In the genomic region with DNA sequence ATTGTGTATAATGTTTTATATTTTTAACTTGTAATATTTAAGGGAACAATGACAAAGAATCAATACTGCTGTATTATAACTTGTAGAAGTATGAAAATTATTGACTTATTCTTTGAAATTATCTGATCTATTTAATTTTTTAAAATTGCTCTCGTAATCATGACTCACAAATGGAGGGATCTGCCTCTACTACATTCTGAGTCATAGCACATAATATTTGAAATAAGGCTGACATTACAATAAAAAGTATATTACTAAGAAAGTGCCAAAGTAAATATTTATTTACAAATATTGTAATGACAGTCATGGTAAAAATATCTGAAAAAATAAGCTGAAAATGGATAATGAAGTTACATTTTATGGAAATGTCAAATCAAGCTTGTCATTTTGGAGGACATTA, we compare ENCODE assay signal across 26 cellular contexts.
"Had no signal": no experiment of that assay in that cellular context is flagged by ENCODE, and none has a peak within 500 bp of the region (broad histone marks: within the 10 kb centered on the region; RNA-seq: fewer than 3 reads in every experiment).

No MANE protein-coding gene starts in this region.

- H3K36me3 ChIP-seq: adrenal gland, gastrocnemius medialis, stomach, thyroid gland, upper lobe of left lung, vagina had no signal

- H3K9me3 ChIP-seq: adrenal gland, body of pancreas, gastrocnemius medialis, stomach, thyroid gland, upper lobe of left lung, vagina had no signal

- H3K27ac ChIP-seq: adrenal gland, body of pancreas, gastrocnemius medialis, stomach, thyroid gland, upper lobe of left lung, vagina had no signal

- H3K4me1 ChIP-seq: adrenal gland, body of pancreas, gastrocnemius medialis, stomach, thyroid gland, upper lobe of left lung, vagina had no signal

- FAIRE-seq: keratinocyte had no signal

- H3K4me3 ChIP-seq: adrenal gland, body of pancreas, gastrocnemius medialis, stomach, thyroid gland, upper lobe of left lung, vagina had no signal

- H3K27me3 ChIP-seq: adrenal gland, body of pancreas, gastrocnemius medialis, stomach, thyroid gland, upper lobe of left lung, vagina had no signal

- ATAC-seq: activated CD4-positive, alpha-beta T cell treated with anti-CD3 and anti-CD28 coated beads for 36 hours; activated CD8-positive, alpha-beta memory T cell treated with anti-CD3 and anti-CD28 coated beads, Interleukin-2, amount 10 ng/mL, durations not matched to agents 7 days and 5 days; activated CD8-positive, alpha-beta T cell treated with anti-CD3 and anti-CD28 coated beads, Interleukin-2, amount 10 ng/mL, durations not matched to agents 7 days and 5 days; activated naive CD4-positive, alpha-beta T cell treated with anti-CD3 and anti-CD28 coated beads, Interleukin-2, amount 50 U/mL, for 72 hours; body of pancreas; effector memory CD8-positive, alpha-beta T cell; esophagus mucosa; gastrocnemius medialis; left colon; right cardiac atrium; stimulated activated naive B cell treated with anti-CD40 and anti-IgM and Interleukin-4, amounts not matched to agents 10 μg/mL and 1 μg/mL and 100 μg/mL, for 72 hours had no signal

- DNase-seq: activated CD4-positive, alpha-beta T cell treated with anti-CD3 and anti-CD28 coated beads for 36 hours; activated CD4-positive, CD25-positive, alpha-beta regulatory T cell; activated CD8-positive, alpha-beta memory T cell treated with anti-CD3 and anti-CD28 coated beads, Interleukin-2, amount 10 ng/mL, durations not matched to agents 7 days and 5 days; activated CD8-positive, alpha-beta T cell treated with anti-CD3 and anti-CD28 coated beads, Interleukin-2, amount 10 ng/mL, durations not matched to agents 7 days and 5 days; activated T-cell treated with anti-CD3 and anti-CD28 coated beads, Interleukin-2, amount 50 U/mL, for 48 hours; adrenal gland; aorta; body of pancreas; cortex of kidney; effector memory CD8-positive, alpha-beta T cell; gastrocnemius medialis; glutamatergic neuron; left colon; mammary epithelial cell; posterior cingulate gyrus; right cardiac atrium; stimulated activated CD4-positive, alpha-beta T cell treated with anti-CD3 and anti-CD28 coated beads, Interleukin-15, amount 100 ng/mL, for 24 hours; stimulated activated CD4-positive, alpha-beta T cell treated with anti-CD3 and anti-CD28 coated beads, Interleukin-2, amount 100 ng/mL, for 24 hours; stimulated activated naive B cell treated with anti-CD40 and anti-IgM and Interleukin-4, amounts not matched to agents 10 μg/mL and 1 μg/mL and 100 μg/mL, for 72 hours; stomach; thyroid gland; upper lobe of left lung had no signal
